Comparison of ENCODE assay signal across 2 cellular contexts in the genomic region with DNA sequence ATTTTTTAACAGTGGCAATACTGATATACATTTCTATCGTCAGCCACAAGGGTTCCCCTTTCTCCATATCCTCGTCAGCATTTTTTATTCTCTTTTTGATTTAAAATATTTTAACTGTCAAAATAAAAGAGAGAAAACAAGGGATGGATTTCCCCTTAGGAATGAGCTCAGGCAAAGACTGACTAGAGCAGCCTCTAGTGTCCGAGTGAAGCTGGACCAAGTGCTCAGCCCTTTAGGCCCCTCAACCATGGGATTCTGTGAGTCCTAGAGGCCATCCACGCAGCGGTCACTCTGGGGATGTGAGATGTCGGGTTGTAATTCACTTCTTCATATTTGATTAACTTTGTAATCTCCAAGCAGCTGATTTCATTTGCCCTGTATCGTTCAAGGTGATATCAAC.
TF ChIP-seq lines count a peak whose summit lies in the region.

No MANE protein-coding gene starts in this region.

TF ChIP-seq in GM23338, 12 proteins besides CTCF, POLR2A, EP300 and RAD21:
- TF ChIP-seq, protein P1, sequence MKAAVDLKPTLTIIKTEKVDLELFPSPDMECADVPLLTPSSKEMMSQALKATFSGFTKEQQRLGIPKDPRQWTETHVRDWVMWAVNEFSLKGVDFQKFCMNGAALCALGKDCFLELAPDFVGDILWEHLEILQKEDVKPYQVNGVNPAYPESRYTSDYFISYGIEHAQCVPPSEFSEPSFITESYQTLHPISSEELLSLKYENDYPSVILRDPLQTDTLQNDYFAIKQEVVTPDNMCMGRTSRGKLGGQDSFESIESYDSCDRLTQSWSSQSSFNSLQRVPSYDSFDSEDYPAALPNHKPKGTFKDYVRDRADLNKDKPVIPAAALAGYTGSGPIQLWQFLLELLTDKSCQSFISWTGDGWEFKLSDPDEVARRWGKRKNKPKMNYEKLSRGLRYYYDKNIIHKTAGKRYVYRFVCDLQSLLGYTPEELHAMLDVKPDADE (IDR thresholded peaks at IDR 0.05): no peak
- TF ChIP-seq CREB1 (CRISPR knock-in tag; IDR thresholded peaks at IDR 0.05; ENCODE audit: low read depth) (no peak), STAT1 (IDR thresholded peaks at IDR 0.05; ENCODE audit: unreplicated experiment) (no peak), ZNF331 (CRISPR knock-in tag; IDR thresholded peaks at IDR 0.05; ENCODE audit: low read depth) (no peak), EZH2 (IDR thresholded peaks at IDR 0.05; ENCODE audit: low read depth, unreplicated experiment) (no peak), POLR2AphosphoS5 (IDR thresholded peaks at IDR 0.05; ENCODE audit: low read depth) (no peak), EZH2phosphoT487 (IDR thresholded peaks at IDR 0.05; ENCODE audit: unreplicated experiment) (no peak)
TF ChIP-seq in GM23338: peak in this region for 0.

TF ChIP-seq in IMR-90, 13 proteins besides CTCF, POLR2A, EP300 and RAD21 (continued from another document):
- TF ChIP-seq, protein P2, sequence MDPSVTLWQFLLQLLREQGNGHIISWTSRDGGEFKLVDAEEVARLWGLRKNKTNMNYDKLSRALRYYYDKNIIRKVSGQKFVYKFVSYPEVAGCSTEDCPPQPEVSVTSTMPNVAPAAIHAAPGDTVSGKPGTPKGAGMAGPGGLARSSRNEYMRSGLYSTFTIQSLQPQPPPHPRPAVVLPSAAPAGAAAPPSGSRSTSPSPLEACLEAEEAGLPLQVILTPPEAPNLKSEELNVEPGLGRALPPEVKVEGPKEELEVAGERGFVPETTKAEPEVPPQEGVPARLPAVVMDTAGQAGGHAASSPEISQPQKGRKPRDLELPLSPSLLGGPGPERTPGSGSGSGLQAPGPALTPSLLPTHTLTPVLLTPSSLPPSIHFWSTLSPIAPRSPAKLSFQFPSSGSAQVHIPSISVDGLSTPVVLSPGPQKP (IDR thresholded peaks at IDR 0.05; ENCODE audit: borderline replicate concordance, low read depth, low read length): no peak
